ENCODE assay signal across 8 cellular contexts in the genomic region with DNA sequence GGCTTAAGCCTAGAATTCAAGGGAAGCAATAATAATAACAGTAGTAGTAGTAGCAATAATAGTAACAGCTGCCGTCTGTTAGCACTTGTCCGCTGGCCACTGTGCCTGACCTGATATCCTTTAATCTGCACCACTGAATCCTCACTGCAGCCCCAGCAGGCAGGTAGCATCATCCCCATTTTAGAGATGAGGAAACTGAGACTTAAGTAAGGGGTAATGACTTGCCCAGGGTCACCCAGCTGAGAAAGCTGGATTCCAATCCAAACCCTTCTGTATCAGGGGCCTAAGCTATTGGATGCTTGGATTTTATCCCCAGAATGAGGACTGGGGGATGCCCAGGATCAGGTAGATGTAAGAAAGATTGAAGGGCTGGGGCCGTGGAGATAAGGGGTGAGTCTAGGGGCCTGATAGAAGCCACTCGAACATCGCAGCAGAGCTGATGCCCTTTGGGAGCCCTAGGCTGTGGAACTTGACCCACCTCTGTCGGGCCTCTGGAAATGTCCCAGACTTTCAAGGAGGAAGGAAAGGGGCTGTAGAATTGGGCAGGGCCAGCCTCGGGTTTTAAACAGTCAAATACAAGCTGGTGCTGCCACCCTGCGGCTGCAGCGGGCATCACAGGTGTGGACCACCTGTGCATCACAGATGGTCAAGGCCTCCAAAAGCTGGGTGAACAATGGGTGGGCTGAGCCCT.
DNase-seq lines count a peak whose midpoint lies in the region; ATAC-seq, FAIRE-seq and TF ChIP-seq lines count a peak whose summit lies in the region.
"Had no signal": no experiment of that assay in that cellular context is flagged by ENCODE, and none has a peak within 500 bp of the region (broad histone marks: within the 10 kb centered on the region; RNA-seq: fewer than 3 reads in every experiment).

No MANE protein-coding gene starts in this region.

- H3K36me3 ChIP-seq in WERI-Rb-1 (no peaks in the 10 kb centered on the region), keratinocyte (ENCODE audit: control insufficient read depth in 2 of 2, extremely low read depth in 1 of 2, insufficient read depth in 2 of 2, low read length in 2 of 2) (no peaks in the 10 kb centered on the region)

- no peaks in the 10 kb centered on the region for H3K4me1 Mint-ChIP-seq in MCF 10A (ENCODE audit: insufficient read depth, unreplicated experiment)

- TF ChIP-seq CTCF in GM12872 (IDR thresholded peaks at IDR 0.05; ENCODE audit: insufficient read depth, low read depth, low read length) (peak; percentile 97), WERI-Rb-1 (IDR thresholded peaks at IDR 0.05; ENCODE audit: low read depth, low read length) (peak; percentile 90), MCF 10A (IDR thresholded peaks at IDR 0.05; ENCODE audit: unreplicated experiment) (peak; percentile 96), keratinocyte (optimal IDR thresholded peaks at IDR 0.05 in 1 of 3, IDR thresholded peaks at IDR 0.05 in 1 of 3, conservative IDR thresholded peaks at IDR 0.05 in 1 of 3; ENCODE audit: extremely low read depth in 1 of 3, insufficient read depth in 2 of 3, low read length in 3 of 3) (peak; percentile 88 to 98 (median 91))

- POLR2A ChIA-PET in MCF 10A (lab: Yijun Ruan, JAX), result interaction anchor here (1.1 to 1.6 kb wide), 2 partner anchors 202 to 237 kb away, joined by 5 to 7 read pairs; no protein-coding TSS in a partner anchor

- H3K4me3 Mint-ChIP-seq in MCF 10A (ENCODE audit: unreplicated experiment), result no peak overlapping the region

- H3K36me3 Mint-ChIP-seq in MCF 10A (ENCODE audit: insufficient read depth, unreplicated experiment), result no peaks in the 10 kb centered on the region

- intact Hi-C loops in MCF 10A (cut with micrococcal nuclease), result loop anchor here (1.0 to 2.0 kb wide), 3 partner anchors 225 to 282 kb away; no protein-coding TSS in a partner anchor

- H3K4me1 ChIP-seq in keratinocyte (ENCODE audit: control insufficient read depth, extremely low read depth, insufficient read depth, low read length), result no peaks in the 10 kb centered on the region

- no peak overlapping the region for H3K27ac Mint-ChIP-seq in MCF 10A (ENCODE audit: low read depth, unreplicated experiment)

- H2AFZ ChIP-seq in keratinocyte (ENCODE audit: control insufficient read depth, low read length), result no peak overlapping the region

- no peak overlapping the region for H3K9ac ChIP-seq in keratinocyte (ENCODE audit: control insufficient read depth, extremely low read depth, insufficient read depth, low read length)

- no peaks in the 10 kb centered on the region for H4K20me1 ChIP-seq in keratinocyte (ENCODE audit: control insufficient read depth, extremely low read depth, insufficient read depth, low read length)

- H3K27ac ChIP-seq in WERI-Rb-1 (no peak overlapping the region), keratinocyte (ENCODE audit: control insufficient read depth, insufficient read depth, low read length) (no peak overlapping the region)
- H3K27ac ChIP-seq: epithelial cell of prostate had no signal

- H3K27me3 Mint-ChIP-seq in MCF 10A (ENCODE audit: insufficient read depth, unreplicated experiment), result no peaks in the 10 kb centered on the region

- H3K79me2 ChIP-seq in keratinocyte (ENCODE audit: control insufficient read depth, insufficient read depth, low read length), result no peaks in the 10 kb centered on the region

- no peaks in the 10 kb centered on the region for H3K9me1 ChIP-seq in keratinocyte (ENCODE audit: control insufficient read depth, extremely low read depth, insufficient read depth, low read length)

- no peak for FAIRE-seq in keratinocyte (lab: Jason Lieb, UNC)

- H3K9me3 ChIP-seq in WERI-Rb-1 (ENCODE audit: severe bottlenecking) (no peaks in the 10 kb centered on the region), keratinocyte (ENCODE audit: control insufficient read depth, low read depth, low read length) (no peaks in the 10 kb centered on the region)

- dilution Hi-C loops in keratinocyte (cut with MboI; ENCODE audit: extremely low pct_ligation_motif_present, low sequenced_read_pairs), result no loop called here

- no TSS peak for BruUV-seq in MCF 10A (replicated peaks; lab: Mats Ljungman, UMichigan)

- CTCF ChIA-PET in MCF 10A (lab: Yijun Ruan, JAX), result interaction anchor here (0.5 to 14.3 kb wide), 75 partner anchors 8 to 1531 kb away, joined by 3 to 196 read pairs (median 5); a partner anchor contains a TSS

- no peaks in the 10 kb centered on the region for H3K9me3 Mint-ChIP-seq in MCF 10A (ENCODE audit: unreplicated experiment)

- no peak overlapping the region for H3K4me3 ChIP-seq in WERI-Rb-1 (ENCODE audit: low read depth, low read length)
- no peak overlapping the region for H3K4me3 ChIP-seq in keratinocyte (ENCODE audit: control insufficient read depth in 2 of 3, extremely low read depth in 1 of 3, insufficient read depth in 2 of 3, low read depth in 1 of 3, low read length in 3 of 3)

- ATAC-seq in HG03175 (IDR thresholded peaks at IDR 0.05; ENCODE audit: unreplicated experiment), result no peak

- H3K27me3 ChIP-seq in WERI-Rb-1 (ENCODE audit: insufficient read depth, low read depth, severe bottlenecking) (no peaks in the 10 kb centered on the region), keratinocyte (ENCODE audit: control insufficient read depth, extremely low read depth, insufficient read depth, low read length) (peaks cover 5% of the 10 kb centered on the region)

- H3K4me2 ChIP-seq in keratinocyte (ENCODE audit: control insufficient read depth, extremely low read depth, insufficient read depth, low read depth, low read length), result no peak overlapping the region

- DNase-seq in NCI-H1105 (lab: John Stamatoyannopoulos, UW) (peak; percentile 54), WERI-Rb-1 (peak; percentile 72), MCF 10A (ENCODE audit: unreplicated experiment) (peak; percentile 61), keratinocyte (ENCODE audit: low read depth, low spot score) (no peak)
- DNase-seq in stimulated activated CD4-positive, alpha-beta T cell treated with anti-CD3 and anti-CD28 coated beads, Interleukin-2, amount 100 ng/mL, for 24 hours, result peak; percentile 74 to 80
